ENCODE assay signal across 32 cellular contexts in genomic region chr2:238351315-238351714, GRCh38.
"Had no signal": no experiment of that assay in that cellular context is flagged by ENCODE, and none has a peak within 500 bp of the region (broad histone marks: within the 10 kb centered on the region; RNA-seq: fewer than 3 reads in every experiment).

No MANE protein-coding gene starts in this region.

- H3K36me3 ChIP-seq: breast epithelium, colonic mucosa had no signal

- H3K4me3 ChIP-seq: adrenal gland, breast epithelium, cardiac muscle cell, colonic mucosa had no signal

- H3K27me3 ChIP-seq: adrenal gland, breast epithelium, cardiac muscle cell, colonic mucosa had no signal

- H3K27ac ChIP-seq: adrenal gland, breast epithelium, cardiac muscle cell, colonic mucosa, epithelial cell of prostate, WERI-Rb-1 had no signal

- FAIRE-seq: endometrium, endothelial cell of umbilical vein, frontal cortex had no signal

- DNase-seq: activated B cell treated with CpG ODN at 0.5 μM for 24 hours; activated CD4-positive, alpha-beta T cell treated with anti-CD3 and anti-CD28 coated beads for 48 hours; activated CD4-positive, alpha-beta T cell treated with anti-CD3 and anti-CD28 coated beads, Interleukin-2, amount 50 U/mL, for 1 hour; activated CD4-positive, alpha-beta T cell treated with anti-CD3 and anti-CD28 coated beads, Interleukin-2, amount 50 U/mL, for 48 hours; activated CD8-positive, alpha-beta memory T cell treated with anti-CD3 and anti-CD28 coated beads, Interleukin-2, amount 10 ng/mL, durations not matched to agents 7 days and 5 days; activated CD8-positive, alpha-beta memory T cell treated with anti-CD3 and anti-CD28 coated beads, Interleukin-2, amount 50 U/mL, for 4 hours; activated CD8-positive, alpha-beta T cell treated with anti-CD3 and anti-CD28 coated beads for 36 hours; activated effector memory CD4-positive, alpha-beta T cell treated with anti-CD3 and anti-CD28 coated beads, Interleukin-2, amount 50 U/mL, for 16 hours; activated naive CD4-positive, alpha-beta T cell treated with anti-CD3 and anti-CD28 coated beads for 36 hours; activated naive CD8-positive, alpha-beta T cell treated with anti-CD3 and anti-CD28 coated beads for 36 hours; activated naive CD8-positive, alpha-beta T cell treated with anti-CD3 and anti-CD28 coated beads, Interleukin-2, amount 50 U/mL, for 24 hours; activated T-cell treated with anti-CD3 and anti-CD28 coated beads, Interleukin-2, amount 50 U/mL, for 1 hour; activated T-cell treated with anti-CD3 and anti-CD28 coated beads, Interleukin-2, amount 50 U/mL, for 48 hours; adrenal gland; amygdala; aorta; central memory CD4-positive, alpha-beta T cell; cerebellar nuclear complex; colonic mucosa; effector CD8-positive, alpha-beta T cell; foreskin fibroblast; T-helper 1 cell; T-helper 17 cell; T1000; WERI-Rb-1 had no signal

- ATAC-seq: activated CD4-positive, CD25-positive, alpha-beta regulatory T cell treated with anti-CD3 and anti-CD28 coated beads, Interleukin-2, amount 50 U/mL, for 24 hours; activated CD8-positive, alpha-beta memory T cell treated with anti-CD3 and anti-CD28 coated beads, Interleukin-2, amount 10 ng/mL, durations not matched to agents 7 days and 5 days; activated CD8-positive, alpha-beta T cell treated with anti-CD3 and anti-CD28 coated beads for 36 hours; activated naive CD8-positive, alpha-beta T cell treated with anti-CD3 and anti-CD28 coated beads, Interleukin-2, amount 50 U/mL, for 24 hours; T-helper 17 cell had no signal

- H3K9me3 ChIP-seq: adrenal gland, breast epithelium, colonic mucosa had no signal

- H3K4me1 ChIP-seq: adrenal gland, breast epithelium, colonic mucosa had no signal
